Comparison of ENCODE assay signal across 27 cellular contexts in genomic region chr16:1768767-1769401, GRCh38. TPM values are rescaled to one million over a fixed set of nuclear protein-coding genes. Genes with fewer than 3 reads are reported as not detected.
DNase-seq lines count a peak whose midpoint lies in the region; ATAC-seq and TF ChIP-seq lines count a peak whose summit lies in the region.
"Had no signal": no experiment of that assay in that cellular context is flagged by ENCODE, and none has a peak within 500 bp of the region (broad histone marks: within the 10 kb centered on the region; RNA-seq: fewer than 3 reads in every experiment).

No MANE protein-coding gene starts in this region.

- no peaks in the 10 kb centered on the region for H3K9me3 ChIP-seq in OCI-LY7 (ENCODE audit: low read length)
- no peaks in the 10 kb centered on the region for H3K9me3 ChIP-seq in SK-N-SH
- H3K9me3 ChIP-seq: breast epithelium, Caco-2, psoas muscle, upper lobe of left lung had no signal

- no peak overlapping the region for H3K4me2 ChIP-seq in OCI-LY7 (ENCODE audit: low read length)
- no peak overlapping the region for H3K4me2 ChIP-seq in SK-N-SH
- H3K4me2 ChIP-seq: GM23338 had no signal

- H3K9me2 ChIP-seq in OCI-LY7 (ENCODE audit: insufficient read depth, low read length) (no peaks in the 10 kb centered on the region), SK-N-SH (no peaks in the 10 kb centered on the region)

- H3K4me1 Mint-ChIP-seq in Calu3 (ENCODE audit: low read depth, unreplicated experiment): peaks cover 8% of the 10 kb centered on the region
- peaks cover 7% of the 10 kb centered on the region for H3K4me1 Mint-ChIP-seq in memory B cell

- intact Hi-C loops in Calu3 (cut with micrococcal nuclease; ENCODE audit: unreplicated experiment) (no loop called here), OCI-LY7 (cut with micrococcal nuclease; ENCODE audit: unreplicated experiment) (no loop called here)

- H3K27ac ChIP-seq in 22Rv1 (peak overlapping the region; percentile 97), OCI-LY7 (ENCODE audit: low read depth, low read length, poor library complexity, severe bottlenecking) (no peak overlapping the region), SK-N-SH (ENCODE audit: low read depth in 2 of 2, low read length in 1 of 2) (no peak overlapping the region; a peak in 1 of 4 replicates)
- H3K27ac ChIP-seq: psoas muscle had no signal

- no peaks in the 10 kb centered on the region for H4K20me1 ChIP-seq in OCI-LY7 (ENCODE audit: insufficient read depth, low read length)
- H4K20me1 ChIP-seq in SK-N-SH (ENCODE audit: insufficient read depth): 0 out of 2 replicates have a peak, but pooled peaks cover 5% of the 10 kb centered on the region

- TF ChIP-seq CTCF in 22Rv1 (IDR thresholded peaks at IDR 0.05) (no peak), Calu3 (IDR thresholded peaks at IDR 0.05; ENCODE audit: unreplicated experiment) (no peak), OCI-LY7 (conservative IDR thresholded peaks at IDR 0.05; ENCODE audit: low read length) (no peak), SK-N-SH (IDR thresholded peaks at IDR 0.05) (no peak)

- H3K4me3 ChIP-seq in OCI-LY7 (ENCODE audit: low read depth, low read length, poor library complexity, severe bottlenecking) (no peak overlapping the region), SK-N-SH (ENCODE audit: low read depth in 2 of 2, low read length in 1 of 2) (no peak overlapping the region)
- H3K4me3 ChIP-seq: breast epithelium, GM23338 had no signal

- H2AFZ ChIP-seq in OCI-LY7 (ENCODE audit: low read length) (no peak overlapping the region), SK-N-SH (ENCODE audit: low read depth) (no peak overlapping the region)
- H2AFZ ChIP-seq: GM23338 had no signal

- no peaks in the 10 kb centered on the region for H3K27me3 ChIP-seq in SK-N-SH (ENCODE audit: insufficient read depth)
- H3K27me3 ChIP-seq: breast epithelium, upper lobe of left lung had no signal

- H3K27me3 Mint-ChIP-seq in Calu3 (ENCODE audit: unreplicated experiment): no peaks in the 10 kb centered on the region
- H3K27me3 Mint-ChIP-seq in memory B cell: no peaks in the 10 kb centered on the region
- H3K27me3 Mint-ChIP-seq: activated CD4-positive, alpha-beta T cell treated with anti-CD3 and anti-CD28 coated beads for 36 hours had no signal

- H3K4me1 ChIP-seq in OCI-LY7 (ENCODE audit: insufficient read depth, low read length, poor library complexity, severe bottlenecking): peaks cover 10% of the 10 kb centered on the region
- H3K4me1 ChIP-seq in SK-N-SH (ENCODE audit: control insufficient read depth in 1 of 2, insufficient read depth in 2 of 2, low read depth in 1 of 2, low read length in 1 of 2): peaks cover 0 to 21% of the 10 kb centered on the region in 2 experiments; a peak in 1 of 4 replicates
- H3K4me1 ChIP-seq: Caco-2 had no signal

- no TSS peak for BruUV-seq in Calu3 (replicated peaks; lab: Mats Ljungman, UMichigan)
- TSS peak; percentile 48 for BruUV-seq in OCI-LY7 (replicated peaks; lab: Mats Ljungman, UMichigan)

- peak overlapping the region; percentile 56 for H3K27ac Mint-ChIP-seq in Calu3 (ENCODE audit: unreplicated experiment)
- H3K27ac Mint-ChIP-seq in memory B cell: peak overlapping the region; percentile 53
- H3K27ac Mint-ChIP-seq: activated CD4-positive, alpha-beta T cell treated with anti-CD3 and anti-CD28 coated beads for 36 hours; GM23338 had no signal

- TF ChIP-seq EP300 in SK-N-SH (IDR thresholded peaks at IDR 0.05; ENCODE audit: borderline replicate concordance in 1 of 2, low read depth in 1 of 2, low read length in 1 of 2): no peak

- no peak overlapping the region for H3K9ac ChIP-seq in SK-N-SH

- H3K36me3 Mint-ChIP-seq in Calu3 (ENCODE audit: insufficient read depth, unreplicated experiment) (peaks cover 73% of the 10 kb centered on the region), memory B cell (peaks cover 8% of the 10 kb centered on the region)

- TF ChIP-seq RAD21 in SK-N-SH (IDR thresholded peaks at IDR 0.05; ENCODE audit: low read length): no peak

- H3K4me3 Mint-ChIP-seq in Calu3 (ENCODE audit: low read depth, unreplicated experiment) (peak overlapping the region; percentile 14), memory B cell (no peak overlapping the region)
- H3K4me3 Mint-ChIP-seq: GM23338 had no signal

- peaks cover 11% of the 10 kb centered on the region for H3F3A ChIP-seq in SK-N-SH (replicated peaks; ENCODE audit: insufficient read depth)

- peaks cover 74% of the 10 kb centered on the region for H3K36me3 ChIP-seq in OCI-LY7 (ENCODE audit: insufficient read depth, low read length)
- H3K36me3 ChIP-seq in SK-N-SH (replicated peaks in 1 of 2; ENCODE audit: control insufficient read depth in 1 of 2, insufficient read depth in 2 of 2, low read length in 1 of 2): peaks cover 6 to 56% of the 10 kb centered on the region in 2 experiments

- POLR2A ChIA-PET in OCI-LY7 (lab: Charles Lee): no interaction called here
- POLR2A ChIA-PET in SK-N-SH (lab: Yijun Ruan, JAX): no interaction called here

- CTCF ChIA-PET in Calu3 (lab: Charles Lee) (interaction anchor here (0.5 to 0.6 kb wide), 2 partner anchors 348 to 438 kb away, joined by 3 read pairs; no protein-coding TSS in a partner anchor), OCI-LY7 (lab: Charles Lee; ENCODE audit: unreplicated experiment) (no interaction called here), SK-N-SH (lab: Yijun Ruan, JAX) (no interaction called here)

- WGBS in SK-N-SH (ENCODE audit: low lambda C conversion rate): 90% methylated on average over 8 of the region's 26 CpGs

- H3K9me3 Mint-ChIP-seq in Calu3 (ENCODE audit: low read depth, unreplicated experiment) (no peaks in the 10 kb centered on the region), memory B cell (no peaks in the 10 kb centered on the region)

- ATAC-seq in memory B cell (ENCODE audit: low read depth) (no peak), GM18858 (IDR thresholded peaks at IDR 0.05; ENCODE audit: unreplicated experiment) (no peak)
- no peak for ATAC-seq in activated CD4-positive, CD25-positive, alpha-beta regulatory T cell treated with anti-CD3 and anti-CD28 coated beads, Interleukin-2, amount 50 U/mL, for 24 hours
- ATAC-seq: activated CD4-positive, alpha-beta T cell treated with anti-CD3 and anti-CD28 coated beads for 36 hours; GM23338; naive thymus-derived CD4-positive, alpha-beta T cell; psoas muscle had no signal

- H3K79me2 ChIP-seq in OCI-LY7 (ENCODE audit: insufficient read depth, low read depth, low read length) (peaks cover 17% of the 10 kb centered on the region; the same call in 1 of the 2 replicates), SK-N-SH (ENCODE audit: insufficient read depth) (peaks cover 13% of the 10 kb centered on the region; the same call in 1 of the 2 replicates)

- DNase-seq in Calu3 (no peak), OCI-LY7 (ENCODE audit: low spot score) (no peak), memory B cell (ENCODE audit: low spot score in 2 of 2) (no peak), SK-N-SH (no peak)
- DNase-seq in activated CD4-positive, CD25-positive, alpha-beta regulatory T cell treated with anti-CD3 and anti-CD28 coated beads, Interleukin-2, amount 50 U/mL, for 72 hours: no peak
- DNase-seq: activated CD4-positive, alpha-beta T cell treated with anti-CD3 and anti-CD28 coated beads for 36 hours; activated CD8-positive, alpha-beta memory T cell treated with anti-CD3 and anti-CD28 coated beads for 24 hours; activated naive CD4-positive, alpha-beta T cell treated with Interleukin-2 at 50 U/mL for 16 hours; activated T-cell treated with anti-CD3 and anti-CD28 coated beads, Interleukin-2, amount 50 U/mL, for 1 hour; Caco-2; effector CD4-positive, alpha-beta T cell; islet precursor cell; midbrain; NCI-H1092 treated with DMSO at 0.1 percent for 48 hours; NCI-H187 treated with DMSO at 0.1 percent for 48 hours; NCI-H526; occipital lobe; stimulated activated CD8-positive, alpha-beta memory T cell treated with anti-CD3 and anti-CD28 coated beads, Interleukin-4, amount 100 ng/mL, for 48 hours; T-helper 1 cell had no signal

TF ChIP-seq in SK-N-SH, 30 proteins besides CTCF, POLR2A, EP300 and RAD21 (continues in another document):
- TF ChIP-seq, protein P1, sequence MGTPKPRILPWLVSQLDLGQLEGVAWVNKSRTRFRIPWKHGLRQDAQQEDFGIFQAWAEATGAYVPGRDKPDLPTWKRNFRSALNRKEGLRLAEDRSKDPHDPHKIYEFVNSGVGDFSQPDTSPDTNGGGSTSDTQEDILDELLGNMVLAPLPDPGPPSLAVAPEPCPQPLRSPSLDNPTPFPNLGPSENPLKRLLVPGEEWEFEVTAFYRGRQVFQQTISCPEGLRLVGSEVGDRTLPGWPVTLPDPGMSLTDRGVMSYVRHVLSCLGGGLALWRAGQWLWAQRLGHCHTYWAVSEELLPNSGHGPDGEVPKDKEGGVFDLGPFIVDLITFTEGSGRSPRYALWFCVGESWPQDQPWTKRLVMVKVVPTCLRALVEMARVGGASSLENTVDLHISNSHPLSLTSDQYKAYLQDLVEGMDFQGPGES (IDR thresholded peaks at IDR 0.05; ENCODE audit: low read depth, low read length): no peak

RNA-seq across cellular contexts. Expression of gene NME3, which starts 2.5 kb away (rescaled TPM):
- 64.3 and 73.1 TPM in 2 replicates for total RNA-seq in Calu3 (2022)
- total RNA-seq in OCI-LY7 (2014; rRNA removed; shearing (Covaris generic)): 38.2 and 54.5 TPM in 2 replicates
- 30.6 and 34.8 TPM in 2 replicates for total RNA-seq in OCI-LY7 (2022)
- polyA plus RNA-seq in SK-N-SH (2012; rRNA removed): 77.2 and 80.4 TPM in 2 replicates
- 26.3 and 44.0 TPM in 2 replicates for polyA plus RNA-seq in SK-N-SH (2012; cell fraction: cytosol; rRNA removed)
- polyA plus RNA-seq in SK-N-SH (2012; cell fraction: nucleus; rRNA removed): 300 and 459 TPM in 2 replicates

RNA-seq across cellular contexts. Expression of gene EME2, which starts 3.7 kb away (rescaled TPM):
- 30.8 and 42.2 TPM in 2 replicates for total RNA-seq in Calu3 (2022)
- 22.0 and 23.8 TPM in 2 replicates for total RNA-seq in OCI-LY7 (2014; rRNA removed; shearing (Covaris generic))
- 48.5 and 51.8 TPM in 2 replicates for total RNA-seq in OCI-LY7 (2022)
- polyA plus RNA-seq in SK-N-SH (2012; rRNA removed): 10.1 and 15.8 TPM in 2 replicates
- 1.6 and 2.3 TPM in 2 replicates for polyA plus RNA-seq in SK-N-SH (2012; cell fraction: cytosol; rRNA removed)
- polyA plus RNA-seq in SK-N-SH (2012; cell fraction: nucleus; rRNA removed): 108 and 136 TPM in 2 replicates

RNA-seq across cellular contexts. Expression of gene MRPS34, which starts 4.0 kb away (rescaled TPM):
- total RNA-seq in Calu3 (2022): 128 and 135 TPM in 2 replicates
- 170 and 190 TPM in 2 replicates for total RNA-seq in OCI-LY7 (2014; rRNA removed; shearing (Covaris generic))
- 176 and 196 TPM in 2 replicates for total RNA-seq in OCI-LY7 (2022)
- 127 and 156 TPM in 2 replicates for polyA plus RNA-seq in SK-N-SH (2012; rRNA removed)
- polyA plus RNA-seq in SK-N-SH (2012; cell fraction: cytosol; rRNA removed): 111 and 132 TPM in 2 replicates
- polyA plus RNA-seq in SK-N-SH (2012; cell fraction: nucleus; rRNA removed): 95.4 and 157 TPM in 2 replicates

RNA-seq across cellular contexts. Expression of gene SPSB3, which starts 13.5 kb away (rescaled TPM):
- 44.3 and 45.2 TPM in 2 replicates for total RNA-seq in Calu3 (2022)
- total RNA-seq in OCI-LY7 (2014; rRNA removed; shearing (Covaris generic)): 52.4 and 53.7 TPM in 2 replicates
- total RNA-seq in OCI-LY7 (2022): 33.6 and 39.5 TPM in 2 replicates
- 40.6 and 41.6 TPM in 2 replicates for polyA plus RNA-seq in SK-N-SH (2012; rRNA removed)
- polyA plus RNA-seq in SK-N-SH (2012; cell fraction: cytosol; rRNA removed): 8.8 and 17.6 TPM in 2 replicates
- polyA plus RNA-seq in SK-N-SH (2012; cell fraction: nucleus; rRNA removed): 245 and 398 TPM in 2 replicates

RNA-seq across cellular contexts. Expression of gene NUBP2, which starts 13.9 kb away (rescaled TPM):
- total RNA-seq in Calu3 (2022) (91.8 and 98.1 TPM in 2 replicates), OCI-LY7 (2022) (58.2 and 62.7 TPM in 2 replicates)
- total RNA-seq in OCI-LY7 (2014; rRNA removed; shearing (Covaris generic)): 70.5 and 94.9 TPM in 2 replicates
- polyA plus RNA-seq in SK-N-SH (2012; rRNA removed): 73.2 and 75.4 TPM in 2 replicates
- polyA plus RNA-seq in SK-N-SH (2012; cell fraction: cytosol; rRNA removed): 30.1 and 51.3 TPM in 2 replicates
- 98.8 and 129 TPM in 2 replicates for polyA plus RNA-seq in SK-N-SH (2012; cell fraction: nucleus; rRNA removed)
